Comparison of ENCODE assay signal across 23 cellular contexts in the genomic region with DNA sequence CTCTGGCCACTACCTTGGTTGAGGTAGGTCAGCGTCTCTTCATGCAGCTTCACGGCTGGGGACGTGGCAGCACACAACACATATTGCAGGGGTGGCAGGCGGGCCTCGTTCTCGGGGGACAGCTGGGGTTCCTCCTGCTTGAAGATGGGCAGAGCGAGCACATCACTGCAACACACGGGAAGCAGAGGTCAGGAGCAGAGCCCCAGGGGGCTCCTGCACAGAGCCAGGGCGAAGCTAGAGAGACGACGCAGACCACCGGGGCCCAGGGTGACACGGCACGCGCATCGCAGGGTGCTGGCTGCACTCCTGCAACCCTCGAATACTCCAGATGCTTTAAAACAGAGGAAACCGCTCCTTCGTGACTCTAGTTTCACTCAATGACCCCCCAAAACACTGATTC. TPM values are rescaled to one million over a fixed set of nuclear protein-coding genes. Genes with fewer than 3 reads are reported as not detected.
"Had no signal": no experiment of that assay in that cellular context is flagged by ENCODE, and none has a peak within 500 bp of the region (broad histone marks: within the 10 kb centered on the region; RNA-seq: fewer than 3 reads in every experiment).

No MANE protein-coding gene starts in this region.

- H3K4me2 ChIP-seq: KMS-11, SK-N-SH had no signal

- H3K27ac ChIP-seq: HL-60, KMS-11 had no signal

- H3K9me3 Mint-ChIP-seq: IgD-negative memory B cell, T-cell had no signal

- H3K9ac ChIP-seq: KMS-11, SK-N-SH had no signal

- H3K36me3 Mint-ChIP-seq: T-cell had no signal

- ATAC-seq: K562, Panc1, PC-3, T-cell had no signal

- H3K27ac Mint-ChIP-seq: IgD-negative memory B cell, T-cell had no signal

- H3K9me3 ChIP-seq: SK-N-SH had no signal

- DNase-seq: NCI-H1092, NCI-H1105 treated with DMSO at 0.1 percent for 48 hours, NCI-H1417 treated with DMSO at 0.1 percent for 48 hours, NCI-H187, NCI-H2029, NCI-H2081 treated with DMSO at 0.1 percent for 48 hours, NCI-H2171, NCI-H226, NCI-H446, NCI-H510A, NCI-H524 treated with DMSO at 0.1 percent for 48 hours, NCI-H69, NCI-H774, PC-3, SHP77, SK-N-SH, SW 1271, T-cell had no signal

- H3K4me3 Mint-ChIP-seq: IgD-negative memory B cell, T-cell had no signal

- H3K4me3 ChIP-seq: K562 had no signal

RNA-seq across cellular contexts. Expression of a gene that starts 3.9 kb away (rescaled TPM):
- polyA plus RNA-seq: SK-N-SH had no signal
